In the genomic region with DNA sequence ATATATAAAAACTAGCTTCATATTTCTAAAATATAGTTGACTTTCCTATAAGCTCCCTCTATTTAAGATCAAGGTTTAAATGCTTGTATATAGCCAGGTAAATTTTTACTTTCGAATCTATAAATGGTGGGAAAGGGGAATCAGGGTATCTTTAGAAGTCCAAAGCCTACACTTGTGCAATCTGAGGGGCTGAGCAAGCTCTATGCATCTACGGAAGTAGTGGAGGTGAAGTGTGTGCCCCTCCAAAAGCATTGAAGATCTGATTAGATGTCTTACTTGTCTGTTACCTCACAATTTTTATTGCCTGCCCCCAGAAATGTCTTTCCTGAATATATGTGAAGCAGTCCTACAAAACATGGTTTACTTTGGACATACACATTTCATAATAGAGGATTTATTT, we compare ENCODE assay signal across 9 cellular contexts. TPM values are rescaled to one million over a fixed set of nuclear protein-coding genes. Genes with fewer than 3 reads are reported as not detected.
DNase-seq lines count a peak whose midpoint lies in the region; ATAC-seq and TF ChIP-seq lines count a peak whose summit lies in the region.
"Had no signal": no experiment of that assay in that cellular context is flagged by ENCODE, and none has a peak within 500 bp of the region (broad histone marks: within the 10 kb centered on the region; RNA-seq: fewer than 3 reads in every experiment).

No MANE protein-coding gene starts in this region.

- H3K9me3 ChIP-seq in CD4-positive, CD25-positive, alpha-beta regulatory T cell (ENCODE audit: control insufficient read depth in 2 of 2, low read length in 2 of 2) = no peaks in the 10 kb centered on the region

- no peak for DNase-seq in CD4-positive, CD25-positive, alpha-beta regulatory T cell
- DNase-seq in LNCaP clone FGC (ENCODE audit: low read depth) = no peak
- DNase-seq in choroid plexus epithelial cell (ENCODE audit: low read depth) = no peak
- DNase-seq in nephron progenitor cell = no peak
- DNase-seq in NCI-H748 (lab: John Stamatoyannopoulos, UW; ENCODE audit: unreplicated experiment) = no peak
- DNase-seq in stimulated activated naive B cell treated with anti-CD40 and anti-IgM and Interleukin-4, amounts not matched to agents 10 μg/mL and 1 μg/mL and 100 μg/mL, for 72 hours = no peak
- no peak for DNase-seq in EL
- no peak for DNase-seq in NCI-H2081 treated with DMSO at 0.1 percent for 48 hours (lab: John Stamatoyannopoulos, UW)
- DNase-seq: SW 1271 had no signal

- no peaks in the 10 kb centered on the region for H3K27me3 ChIP-seq in CD4-positive, CD25-positive, alpha-beta regulatory T cell (ENCODE audit: control insufficient read depth, insufficient read depth, low read length)

- peak overlapping the region in 2 of 3 donors; percentile 9 to 100 for H3K27ac Mint-ChIP-seq in CD4-positive, CD25-positive, alpha-beta regulatory T cell
- no peak overlapping the region for H3K27ac Mint-ChIP-seq in nephron progenitor cell
- no peak overlapping the region for H3K27ac Mint-ChIP-seq in stimulated activated naive B cell treated with anti-CD40 and anti-IgM and Interleukin-4, amounts not matched to agents 10 μg/mL and 1 μg/mL and 100 μg/mL, for 72 hours

- no peaks in the 10 kb centered on the region for H3K9me3 Mint-ChIP-seq in CD4-positive, CD25-positive, alpha-beta regulatory T cell
- no peaks in the 10 kb centered on the region for H3K9me3 Mint-ChIP-seq in nephron progenitor cell
- no peaks in the 10 kb centered on the region for H3K9me3 Mint-ChIP-seq in stimulated activated naive B cell treated with anti-CD40 and anti-IgM and Interleukin-4, amounts not matched to agents 10 μg/mL and 1 μg/mL and 100 μg/mL, for 72 hours

- no peak for ATAC-seq in CD4-positive, CD25-positive, alpha-beta regulatory T cell (ENCODE audit: low read depth in 2 of 2)
- ATAC-seq in stimulated activated naive B cell treated with anti-CD40 and anti-IgM and Interleukin-4, amounts not matched to agents 10 μg/mL and 1 μg/mL and 100 μg/mL, for 72 hours (replicated peaks) = no peak

- peak overlapping the region; percentile 90 for H3K27ac ChIP-seq in CD4-positive, CD25-positive, alpha-beta regulatory T cell (ENCODE audit: insufficient read depth, low read length, poor library complexity, severe bottlenecking)

- TF ChIP-seq CTCF in LNCaP clone FGC (IDR thresholded peaks at IDR 0.05; ENCODE audit: control insufficient read depth, extremely low read depth, insufficient read depth) (no peak), choroid plexus epithelial cell (conservative IDR thresholded peaks at IDR 0.05; ENCODE audit: low read depth, low read length) (no peak), nephron progenitor cell (IDR thresholded peaks at IDR 0.05) (no peak)

- peak overlapping the region; percentile 89 to 98 (median 94) for H3K4me3 Mint-ChIP-seq in CD4-positive, CD25-positive, alpha-beta regulatory T cell
- H3K4me3 Mint-ChIP-seq in nephron progenitor cell = peak overlapping the region; percentile 96
- no peak overlapping the region for H3K4me3 Mint-ChIP-seq in stimulated activated naive B cell treated with anti-CD40 and anti-IgM and Interleukin-4, amounts not matched to agents 10 μg/mL and 1 μg/mL and 100 μg/mL, for 72 hours

- H3K4me3 ChIP-seq in CD4-positive, CD25-positive, alpha-beta regulatory T cell (ENCODE audit: low read depth, low read length) = peak overlapping the region; percentile 95
- peak overlapping the region; percentile 64; the same call in 1 of the 2 replicates for H3K4me3 ChIP-seq in LNCaP clone FGC (ENCODE audit: low read depth, low read length)
- H3K4me3 ChIP-seq in choroid plexus epithelial cell (ENCODE audit: low read depth, low read length) = peak overlapping the region; percentile 94

- H3K36me3 ChIP-seq in CD4-positive, CD25-positive, alpha-beta regulatory T cell (ENCODE audit: control insufficient read depth, insufficient read depth, low read length) = no peaks in the 10 kb centered on the region

- peaks cover 11% of the 10 kb centered on the region for H3K36me3 Mint-ChIP-seq in CD4-positive, CD25-positive, alpha-beta regulatory T cell
- peaks cover 14% of the 10 kb centered on the region for H3K36me3 Mint-ChIP-seq in nephron progenitor cell (ENCODE audit: low read depth)
- H3K36me3 Mint-ChIP-seq in stimulated activated naive B cell treated with anti-CD40 and anti-IgM and Interleukin-4, amounts not matched to agents 10 μg/mL and 1 μg/mL and 100 μg/mL, for 72 hours = peaks cover 5 to 14% of the 10 kb centered on the region in 2 donors

- H3K27me3 Mint-ChIP-seq in CD4-positive, CD25-positive, alpha-beta regulatory T cell = no peaks in the 10 kb centered on the region
- no peaks in the 10 kb centered on the region for H3K27me3 Mint-ChIP-seq in nephron progenitor cell (ENCODE audit: low read depth, poor library complexity)
- H3K27me3 Mint-ChIP-seq in stimulated activated naive B cell treated with anti-CD40 and anti-IgM and Interleukin-4, amounts not matched to agents 10 μg/mL and 1 μg/mL and 100 μg/mL, for 72 hours = no peaks in the 10 kb centered on the region

- peaks cover 32 to 71% (median 49%) of the 10 kb centered on the region in 4 donors for H3K4me1 Mint-ChIP-seq in CD4-positive, CD25-positive, alpha-beta regulatory T cell
- H3K4me1 Mint-ChIP-seq in nephron progenitor cell = peaks cover 21% of the 10 kb centered on the region
- H3K4me1 Mint-ChIP-seq in stimulated activated naive B cell treated with anti-CD40 and anti-IgM and Interleukin-4, amounts not matched to agents 10 μg/mL and 1 μg/mL and 100 μg/mL, for 72 hours = peaks cover 22 to 53% of the 10 kb centered on the region in 2 donors

- peaks cover 30% of the 10 kb centered on the region for H3K4me1 ChIP-seq in CD4-positive, CD25-positive, alpha-beta regulatory T cell (ENCODE audit: control insufficient read depth, insufficient read depth, low read length, poor library complexity, severe bottlenecking)

RNA-seq across cellular contexts. Expression of a gene that starts 1.6 kb away (rescaled TPM):
- total RNA-seq in CD4-positive, CD25-positive, alpha-beta regulatory T cell = 81.2 TPM
- 10 to 100 TPM; 12.5 to 20.4 (median 19.6) TPM for polyA plus RNA-seq in CD4-positive, CD25-positive, alpha-beta regulatory T cell

Comparison
In these comparisons a context has a peak if more than half of its experiments do, and no peak if none do; other contexts are left out.
1. H3K27ac Mint-ChIP-seq: peak in CD4-positive, CD25-positive, alpha-beta regulatory T cell (2 of 3); none in nephron progenitor cell (single experiment) and stimulated activated naive B cell treated with anti-CD40 and anti-IgM and Interleukin-4, amounts not matched to agents 10 μg/mL and 1 μg/mL and 100 μg/mL, for 72 hours (single experiment).
2. H3K4me3 Mint-ChIP-seq: peak in CD4-positive, CD25-positive, alpha-beta regulatory T cell (4 of 4) and nephron progenitor cell (single experiment); none in stimulated activated naive B cell treated with anti-CD40 and anti-IgM and Interleukin-4, amounts not matched to agents 10 μg/mL and 1 μg/mL and 100 μg/mL, for 72 hours (0 of 2).
3. Peak in every context shown above with its lines, with median percentiles within 50 percentile points of each other: H3K4me3 ChIP-seq.